In the genomic region with DNA sequence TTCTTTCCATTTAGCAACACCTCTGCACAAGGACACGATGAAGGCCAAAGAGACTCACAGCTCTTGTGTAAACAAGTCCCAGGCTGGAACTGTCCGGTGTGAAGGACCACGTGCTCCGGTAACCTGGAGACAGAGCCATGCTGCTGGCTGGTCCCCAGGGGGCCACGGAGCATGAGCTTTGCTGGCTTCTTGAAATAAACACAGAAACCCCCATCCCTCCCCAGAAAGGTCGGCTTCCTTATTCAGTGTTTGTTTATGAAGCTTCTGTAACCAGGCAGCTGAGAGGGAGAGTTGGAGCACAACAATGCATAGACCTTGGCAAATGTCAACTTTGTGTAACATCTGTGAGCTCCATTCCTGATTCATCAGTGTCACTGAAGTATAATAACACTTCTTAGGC, we compare ENCODE assay signal across 1 cellular context.
TF ChIP-seq lines count a peak whose summit lies in the region.

No MANE protein-coding gene starts in this region.

TF ChIP-seq in WTC11, 78 proteins besides CTCF, POLR2A, EP300 and RAD21 (continued from another document):
- TF ChIP-seq USF1 (CRISPR knock-in tag; IDR thresholded peaks at IDR 0.05) = no peak
- TF ChIP-seq ZNF396 (CRISPR knock-in tag; IDR thresholded peaks at IDR 0.05; ENCODE audit: borderline replicate concordance) = no peak
- TF ChIP-seq SMAD3 (CRISPR knock-in tag; IDR thresholded peaks at IDR 0.05; ENCODE audit: borderline replicate concordance) = no peak
TF ChIP-seq in WTC11: peak in this region for 0.
